ENCODE assay signal across 24 cellular contexts in genomic region chrX:77565278-77565677, GRCh38.
A peak's percentile ranks its signal among the peaks of the same experiment; 100 is the strongest.
DNase-seq lines count a peak whose midpoint lies in the region; ATAC-seq, FAIRE-seq and TF ChIP-seq lines count a peak whose summit lies in the region.
"Had no signal": no experiment of that assay in that cellular context is flagged by ENCODE, and none has a peak within 500 bp of the region (broad histone marks: within the 10 kb centered on the region; RNA-seq: fewer than 3 reads in every experiment).

No MANE protein-coding gene starts in this region.

- no peak overlapping the region for H3K4me3 Mint-ChIP-seq in MCF 10A (ENCODE audit: unreplicated experiment)
- H3K4me3 Mint-ChIP-seq: CD14-positive monocyte; CD4-positive, alpha-beta T cell; CD8-positive, alpha-beta memory T cell; GM23338; H9 had no signal

- ATAC-seq in GM18858 (IDR thresholded peaks at IDR 0.05; ENCODE audit: unreplicated experiment) (no peak), left ventricle myocardium superior (no peak)
- ATAC-seq: GM12878, GM23338, HCT116 had no signal

- H3K27ac ChIP-seq in breast epithelium, result no peak overlapping the region
- H3K27ac ChIP-seq: 22Rv1; BLaER1 treated with 17β-estradiol and CSF1 and Interleukin-3, amounts not matched to agents 10 nM and 100 nM had no signal

- H3K27me3 Mint-ChIP-seq in MCF 10A (ENCODE audit: insufficient read depth, unreplicated experiment), result no peaks in the 10 kb centered on the region
- H3K27me3 Mint-ChIP-seq: CD4-positive, alpha-beta T cell had no signal

- no peaks in the 10 kb centered on the region for H3K4me1 ChIP-seq in breast epithelium
- H3K4me1 ChIP-seq: BE2C; BLaER1 treated with 17β-estradiol and CSF1 and Interleukin-3, amounts not matched to agents 10 nM and 100 nM had no signal

- peaks cover 8 to 14% of the 10 kb centered on the region in 2 donors for H3K9me3 ChIP-seq in breast epithelium
- H3K9me3 ChIP-seq: BE2C had no signal

- H3K36me3 Mint-ChIP-seq in MCF 10A (ENCODE audit: insufficient read depth, unreplicated experiment), result peaks cover 6% of the 10 kb centered on the region

- TF ChIP-seq CTCF in MCF 10A (IDR thresholded peaks at IDR 0.05; ENCODE audit: unreplicated experiment) (no peak), breast epithelium (IDR thresholded peaks at IDR 0.05) (no peak)

- CTCF ChIA-PET in MCF 10A (lab: Yijun Ruan, JAX), result interaction anchor here (0.6 kb wide), 1 partner anchor 536 kb away, joined by 3 read pairs; no protein-coding TSS in a partner anchor

- BruUV-seq in MCF 10A (replicated peaks; lab: Mats Ljungman, UMichigan), result no TSS peak

- H3K27ac Mint-ChIP-seq in MCF 10A (ENCODE audit: low read depth, unreplicated experiment), result peak overlapping the region; percentile 16
- H3K27ac Mint-ChIP-seq: CD4-positive, alpha-beta T cell; CD8-positive, alpha-beta memory T cell; H9 had no signal

- H3K4me3 ChIP-seq in breast epithelium, result no peak overlapping the region
- H3K4me3 ChIP-seq: BLaER1 treated with 17β-estradiol and CSF1 and Interleukin-3, amounts not matched to agents 10 nM and 100 nM; GM12878; GM23338 had no signal

- H3K27me3 ChIP-seq in breast epithelium, result no peaks in the 10 kb centered on the region
- H3K27me3 ChIP-seq: BE2C had no signal

- TF ChIP-seq POLR2A in breast epithelium (IDR thresholded peaks at IDR 0.05), result no peak

- no peaks in the 10 kb centered on the region for H3K4me1 Mint-ChIP-seq in MCF 10A (ENCODE audit: insufficient read depth, unreplicated experiment)
- H3K4me1 Mint-ChIP-seq: CD14-positive monocyte, GM23338, H9 had no signal

- FAIRE-seq in GM19239 (lab: Jason Lieb, UNC) (peak; percentile 57), islet of Langerhans (lab: Jason Lieb, UNC) (peak; percentile 45)
- FAIRE-seq: A204.1, D721Med, GM12878 had no signal

- peaks cover 20% of the 10 kb centered on the region for H3K9me3 Mint-ChIP-seq in MCF 10A (ENCODE audit: unreplicated experiment)
- H3K9me3 Mint-ChIP-seq: CD4-positive, alpha-beta T cell; GM23338 had no signal

- peaks cover 3% of the 10 kb centered on the region for H3K36me3 ChIP-seq in breast epithelium
- H3K36me3 ChIP-seq: BE2C had no signal

- no peak for DNase-seq in MCF 10A (ENCODE audit: unreplicated experiment)
- DNase-seq in breast epithelium (ENCODE audit: low spot score in 2 of 2), result no peak
- DNase-seq in GM19239 (ENCODE audit: insufficient read length, low spot score), result no peak
- no peak for DNase-seq in left ventricle myocardium superior
- DNase-seq in NCI-H2171 treated with DMSO at 0.1 percent for 48 hours (lab: John Stamatoyannopoulos, UW), result no peak
- DNase-seq: ACHN; AML-193; BE2C; CD4-positive, alpha-beta T cell; CD8-positive, alpha-beta memory T cell; DMS 273 treated with DMSO at 0.1 percent for 48 hours; DMS79; GDM1; H9 had no signal

- POLR2A ChIA-PET in MCF 10A (lab: Yijun Ruan, JAX), result no interaction called here

- intact Hi-C loops in MCF 10A (cut with micrococcal nuclease), result no loop called here
- intact Hi-C loops in breast epithelium (cut with DNase I; ENCODE audit: low total_unique reads), result no loop called here
- intact Hi-C loops in left ventricle myocardium superior (cut with micrococcal nuclease), result no loop called here
